In genomic region chr7:26910221-26910620, GRCh38 we compare ENCODE assay signal across 12 cellular contexts. TPM values are rescaled to one million over a fixed set of nuclear protein-coding genes. Genes with fewer than 3 reads are reported as not detected.
A peak's percentile ranks its signal among the peaks of the same experiment; 100 is the strongest.
DNase-seq lines count a peak whose midpoint lies in the region; ATAC-seq and TF ChIP-seq lines count a peak whose summit lies in the region.
"Had no signal": no experiment of that assay in that cellular context is flagged by ENCODE, and none has a peak within 500 bp of the region (broad histone marks: within the 10 kb centered on the region; RNA-seq: fewer than 3 reads in every experiment).

No MANE protein-coding gene starts in this region.

- H3K4me1 ChIP-seq in osteoblast (ENCODE audit: insufficient read depth, low read length), result peaks cover 5% of the 10 kb centered on the region
- H3K4me1 ChIP-seq: esophagus squamous epithelium had no signal

- peak overlapping the region in 1 of 2 donors; percentile 66 for H3K27ac Mint-ChIP-seq in effector memory CD8-positive, alpha-beta T cell
- H3K27ac Mint-ChIP-seq: activated naive CD8-positive, alpha-beta T cell treated with anti-CD3 and anti-CD28 coated beads, Interleukin-2, amount 10 ng/mL, durations not matched to agents 7 days and 5 days had no signal

- H4K20me1 ChIP-seq in osteoblast (ENCODE audit: insufficient read depth, low read length), result no peaks in the 10 kb centered on the region

- DNase-seq in GM04503 (ENCODE audit: low read depth) (peak; percentile 6), NCI-H460 (ENCODE audit: extremely low read depth, low read depth) (peak; percentile 20), osteoblast (ENCODE audit: insufficient read length, low spot score, missing footprints) (peak; percentile 10), putamen (ENCODE audit: low spot score) (no peak), NCI-H1436 (lab: John Stamatoyannopoulos, UW) (no peak), superior temporal gyrus (ENCODE audit: extremely low spot score) (no peak)
- peak in 2 of 3 experiments; percentile 14 to 24 for DNase-seq in effector memory CD8-positive, alpha-beta T cell
- DNase-seq in stimulated activated CD4-positive, alpha-beta T cell treated with anti-CD3 and anti-CD28 coated beads, Interleukin-4, amount 100 ng/mL, for 1 hour, result no peak
- DNase-seq: activated naive CD8-positive, alpha-beta T cell treated with anti-CD3 and anti-CD28 coated beads, Interleukin-2, amount 10 ng/mL, durations not matched to agents 7 days and 5 days; esophagus squamous epithelium; NCI-H69; stimulated activated naive CD8-positive, alpha-beta T cell treated with anti-CD3 and anti-CD28 coated beads, Interleukin-15, Interleukin-2, amounts not matched to agents 100 U/mL and 50 U/mL, for 24 hours had no signal

- no peak overlapping the region for H3K27ac ChIP-seq in osteoblast (ENCODE audit: low read depth, low read length)
- H3K27ac ChIP-seq: esophagus squamous epithelium had no signal

- no peaks in the 10 kb centered on the region for H3K9me3 ChIP-seq in osteoblast (ENCODE audit: low read depth, low read length)
- H3K9me3 ChIP-seq: esophagus squamous epithelium had no signal

- H3K4me3 ChIP-seq in osteoblast (ENCODE audit: insufficient read depth, low read length), result no peak overlapping the region
- H3K4me3 ChIP-seq: esophagus squamous epithelium had no signal

- H3K4me2 ChIP-seq in osteoblast (ENCODE audit: insufficient read depth, low read length), result no peak overlapping the region

- no peaks in the 10 kb centered on the region for H3K27me3 ChIP-seq in osteoblast (ENCODE audit: insufficient read depth, low read length)
- H3K27me3 ChIP-seq: esophagus squamous epithelium had no signal

- ATAC-seq in effector memory CD8-positive, alpha-beta T cell (replicated peaks), result peak; percentile 95
- ATAC-seq: stimulated activated naive CD8-positive, alpha-beta T cell treated with anti-CD3 and anti-CD28 coated beads, Interleukin-15, Interleukin-2, amounts not matched to agents 100 U/mL and 50 U/mL, for 24 hours had no signal

- no peaks in the 10 kb centered on the region for H3K79me2 ChIP-seq in osteoblast (ENCODE audit: insufficient read depth, low read length)

- peaks cover 0 to 5% of the 10 kb centered on the region in 2 donors for H3K4me1 Mint-ChIP-seq in effector memory CD8-positive, alpha-beta T cell (ENCODE audit: low read depth in 2 of 2)
- H3K4me1 Mint-ChIP-seq: activated naive CD8-positive, alpha-beta T cell treated with anti-CD3 and anti-CD28 coated beads, Interleukin-2, amount 10 ng/mL, durations not matched to agents 7 days and 5 days had no signal

- no peaks in the 10 kb centered on the region for H3K36me3 Mint-ChIP-seq in effector memory CD8-positive, alpha-beta T cell (ENCODE audit: insufficient read depth)
- H3K36me3 Mint-ChIP-seq: activated naive CD8-positive, alpha-beta T cell treated with anti-CD3 and anti-CD28 coated beads, Interleukin-2, amount 10 ng/mL, durations not matched to agents 7 days and 5 days had no signal

- H3K9me3 Mint-ChIP-seq in effector memory CD8-positive, alpha-beta T cell, result no peaks in the 10 kb centered on the region
- H3K9me3 Mint-ChIP-seq: activated naive CD8-positive, alpha-beta T cell treated with anti-CD3 and anti-CD28 coated beads, Interleukin-2, amount 10 ng/mL, durations not matched to agents 7 days and 5 days had no signal

- no peak overlapping the region for H2AFZ ChIP-seq in osteoblast (ENCODE audit: low read length)

- H3K36me3 ChIP-seq in osteoblast (ENCODE audit: insufficient read depth, low read length), result no peaks in the 10 kb centered on the region
- H3K36me3 ChIP-seq: esophagus squamous epithelium had no signal

- H3K27me3 Mint-ChIP-seq in effector memory CD8-positive, alpha-beta T cell, result peaks cover 8 to 10% of the 10 kb centered on the region in 2 donors

- TF ChIP-seq CTCF in osteoblast (IDR thresholded peaks at IDR 0.05; ENCODE audit: extremely low read depth, low read depth, low read length), result no peak

- no peak overlapping the region for H3K4me3 Mint-ChIP-seq in effector memory CD8-positive, alpha-beta T cell
- H3K4me3 Mint-ChIP-seq: activated naive CD8-positive, alpha-beta T cell treated with anti-CD3 and anti-CD28 coated beads, Interleukin-2, amount 10 ng/mL, durations not matched to agents 7 days and 5 days had no signal

RNA-seq across cellular contexts. Expression of gene SKAP2, which starts 45.8 kb away (rescaled TPM):
- total RNA-seq in NCI-H460 (2014; rRNA removed; shearing (Covaris generic)), result 52.1 and 54.7 TPM in 2 replicates
- 12.2 and 17.0 TPM in 2 replicates for polyA plus RNA-seq in NCI-H460 (2014; cell fraction: nucleus; rRNA removed)
- 19.5 and 21.8 TPM in 2 replicates for total RNA-seq in osteoblast

Comparison
In these comparisons a context has a peak if more than half of its experiments do, and no peak if none do; other contexts are left out.
1. DNase-seq: peak in GM04503 (single experiment), NCI-H460 (single experiment), effector memory CD8-positive, alpha-beta T cell (2 of 3) and osteoblast (single experiment); none in stimulated activated CD4-positive, alpha-beta T cell treated with anti-CD3 and anti-CD28 coated beads, Interleukin-4, amount 100 ng/mL, for 1 hour (single experiment), putamen (single experiment), NCI-H1436 (single experiment) and superior temporal gyrus (single experiment).